In genomic region chr11:113946162-113946561, GRCh38 we compare ENCODE assay signal across 10 cellular contexts. TPM values are rescaled to one million over a fixed set of nuclear protein-coding genes. Genes with fewer than 3 reads are reported as not detected.
"Had no signal": no experiment of that assay in that cellular context is flagged by ENCODE, and none has a peak within 500 bp of the region (broad histone marks: within the 10 kb centered on the region; RNA-seq: fewer than 3 reads in every experiment).

No MANE protein-coding gene starts in this region.

RNA-seq across cellular contexts. Expression of gene HTR3A, which starts 28.7 kb away (rescaled TPM):
- total RNA-seq: OCI-LY7, PC-3, PC-9, Right ventricle myocardium inferior, Right ventricle myocardium superior, RPMI7951, SJCRH30, SJSA1, SK-MEL-5 had no signal
- polyA plus RNA-seq: SK-N-SH had no signal

RNA-seq across cellular contexts. Expression of gene HTR3B, which starts 41.6 kb away (rescaled TPM):
- total RNA-seq: OCI-LY7, PC-3, PC-9, Right ventricle myocardium inferior, Right ventricle myocardium superior, RPMI7951, SJCRH30, SJSA1 had no signal
- polyA plus RNA-seq: SK-N-SH had no signal
